8 cellular contexts compared by ENCODE assay signal in genomic region chr12:4562034-4562657, GRCh38. TPM values are rescaled to one million over a fixed set of nuclear protein-coding genes. Genes with fewer than 3 reads are reported as not detected.
DNase-seq lines count a peak whose midpoint lies in the region; ATAC-seq and TF ChIP-seq lines count a peak whose summit lies in the region.

Gene DYRK4, plus strand, starts transcription at chr12:4562208. Its CDS starts 38 bp downstream, at chr12:4562246.

- no peak within 1 kb of the TSS for H3K4me2 ChIP-seq in HCT116 (ENCODE audit: low read length)

- H3K4me3 ChIP-seq in AG04450 (ENCODE audit: low read depth, low read length) (peak within 1 kb of the TSS; percentile 56), HCT116 (replicated peaks in 1 of 2; ENCODE audit: low read depth in 1 of 2, low read length in 2 of 2) (no peak within 1 kb of the TSS), WI38 (ENCODE audit: low read depth, low read length) (peak within 1 kb of the TSS; percentile 42), fibroblast of the aortic adventitia (ENCODE audit: low read depth, low read length) (peak within 1 kb of the TSS; percentile 62), mucosa of stomach (ENCODE audit: low read length) (peak within 1 kb of the TSS; percentile 25), upper lobe of right lung (peak within 1 kb of the TSS; percentile 42)

- no peaks in the 10 kb centered on the region; the same call in 1 of the 2 replicates for H3K79me2 ChIP-seq in HCT116 (ENCODE audit: insufficient read depth, low read length)

- CTCF ChIA-PET in AG04450 (lab: Charles Lee) (interaction anchor here (0.6 to 1.8 kb wide), 6 partner anchors 20 to 255 kb away, joined by 3 to 5 read pairs (median 4); no protein-coding TSS in a partner anchor), HCT116 (lab: Charles Lee) (no interaction called here)

- ATAC-seq in HCT116 (peak; percentile 81), upper lobe of right lung (peak; percentile 96), HG03159 (IDR thresholded peaks at IDR 0.05; ENCODE audit: unreplicated experiment) (no peak), HG03571 (IDR thresholded peaks at IDR 0.05; ENCODE audit: unreplicated experiment) (no peak)

- H3K27ac ChIP-seq in AG04450 (ENCODE audit: low read depth, low read length) (no peak within 1 kb of the TSS), HCT116 (ENCODE audit: low read depth, low read length) (no peak within 1 kb of the TSS), upper lobe of right lung (no peak within 1 kb of the TSS)

- H3K4me1 ChIP-seq in HCT116 (ENCODE audit: control insufficient read depth in 1 of 2, insufficient read depth in 2 of 2, low read length in 2 of 2) (peaks cover 0 to 3% of the 10 kb centered on the region in 2 experiments; a peak in 1 of 4 replicates), mucosa of stomach (ENCODE audit: control insufficient read depth, insufficient read depth, low read length) (peaks cover 5% of the 10 kb centered on the region), upper lobe of right lung (peaks cover 5% of the 10 kb centered on the region)

- H3K36me3 ChIP-seq in HCT116 (ENCODE audit: control insufficient read depth in 1 of 2, insufficient read depth in 2 of 2, low read length in 2 of 2) (peaks cover 3 to 5% of the 10 kb centered on the region in 2 experiments; a peak in 3 of 4 replicates), mucosa of stomach (ENCODE audit: control insufficient read depth, insufficient read depth, low read length) (no peaks in the 10 kb centered on the region), upper lobe of right lung (no peaks in the 10 kb centered on the region)

- POLR2A ChIA-PET in AG04450 (lab: Yijun Ruan, JAX) (interaction anchor here (0.5 to 0.8 kb wide), 3 partner anchors 32 to 287 kb away, joined by 3 read pairs; no protein-coding TSS in a partner anchor), HCT116 (lab: Charles Lee) (no interaction called here)

- TF ChIP-seq POLR2A in HCT116 (IDR thresholded peaks at IDR 0.05; ENCODE audit: borderline replicate concordance, extremely low read depth, insufficient read depth, insufficient read length): no peak

- H3K9me3 ChIP-seq in AG04450 (ENCODE audit: control insufficient read depth, insufficient read depth, low read length) (no peaks in the 10 kb centered on the region), HCT116 (ENCODE audit: control insufficient read depth in 1 of 2, insufficient read depth in 1 of 2, low read depth in 1 of 2, low read length in 2 of 2) (no peaks in the 10 kb centered on the region), mucosa of stomach (ENCODE audit: control insufficient read depth, low read length) (no peaks in the 10 kb centered on the region), upper lobe of right lung (no peaks in the 10 kb centered on the region)

- H3K27me3 ChIP-seq in AG04450 (ENCODE audit: control insufficient read depth, insufficient read depth, low read length) (no peaks in the 10 kb centered on the region), HCT116 (ENCODE audit: insufficient read depth, low read length) (no peaks in the 10 kb centered on the region), mucosa of stomach (ENCODE audit: control insufficient read depth, insufficient read depth, low read length) (no peaks in the 10 kb centered on the region), upper lobe of right lung (no peaks in the 10 kb centered on the region)

- TF ChIP-seq CTCF in AG04450 (IDR thresholded peaks at IDR 0.05; ENCODE audit: low read depth, low read length): no peak
- TF ChIP-seq CTCF in HCT116 (IDR thresholded peaks at IDR 0.05 in 2 of 3, conservative IDR thresholded peaks at IDR 0.05 in 1 of 3; ENCODE audit: borderline replicate concordance in 1 of 3, insufficient read depth in 1 of 3, low read depth in 2 of 3, low read length in 2 of 3): no peak
- TF ChIP-seq CTCF in WI38 (IDR thresholded peaks at IDR 0.05; ENCODE audit: low read depth, low read length): no peak
- TF ChIP-seq CTCF in fibroblast of the aortic adventitia (IDR thresholded peaks at IDR 0.05; ENCODE audit: insufficient read depth, low read length): no peak
- TF ChIP-seq CTCF in upper lobe of right lung (IDR thresholded peaks at IDR 0.05): no peak

- no peak for TF ChIP-seq RAD21 in HCT116 (IDR thresholded peaks at IDR 0.05; ENCODE audit: low read depth)

- no peaks in the 10 kb centered on the region for H3K9me2 ChIP-seq in HCT116 (ENCODE audit: insufficient read depth)

- RAD21 ChIA-PET in HCT116 (lab: Charles Lee; ENCODE audit: low non-redundant PET in 1 of 2, low total read pairs in 2 of 2, uncharacterized antibody in 2 of 2, unreplicated experiment in 2 of 2): no interaction called here

- no TSS peak for BruUV-seq in HCT116 (replicated peaks; lab: Mats Ljungman, UMichigan)

- no peaks in the 10 kb centered on the region for H4K20me1 ChIP-seq in HCT116 (ENCODE audit: insufficient read depth)

- intact Hi-C loops in HCT116 (cut with micrococcal nuclease): no loop called here
- intact Hi-C loops in upper lobe of right lung (cut with DNase I): no loop called here

- H3K9ac ChIP-seq in HCT116 (ENCODE audit: low read length) (no peak within 1 kb of the TSS), mucosa of stomach (ENCODE audit: low read length) (no peak within 1 kb of the TSS)

- peak; percentile 43 for DNase-seq in AG04450 (ENCODE audit: low read depth, low spot score)
- DNase-seq in HCT116 (ENCODE audit: low read depth, low spot score): no peak
- peak; percentile 64 for DNase-seq in fibroblast of the aortic adventitia (ENCODE audit: low read depth)
- peak; percentile 89 for DNase-seq in upper lobe of right lung

- no peak within 1 kb of the TSS for H2AFZ ChIP-seq in HCT116 (ENCODE audit: low read depth, low read length, poor library complexity, severe bottlenecking)

TF ChIP-seq in HCT116, 20 proteins besides CTCF, POLR2A, EP300 and RAD21:
- TF ChIP-seq YY1 (IDR thresholded peaks at IDR 0.05; ENCODE audit: extremely low read depth, insufficient replicate concordance, low read depth, low read length) (no peak), EGR1 (IDR thresholded peaks at IDR 0.05; ENCODE audit: low read depth) (no peak), EZH2phosphoT487 (IDR thresholded peaks at IDR 0.05; ENCODE audit: borderline replicate concordance) (no peak), POLR2AphosphoS5 (IDR thresholded peaks at IDR 0.05; ENCODE audit: low read depth, low read length) (no peak), CEBPB (IDR thresholded peaks at IDR 0.05; ENCODE audit: low read depth) (no peak), ZFX (IDR thresholded peaks at IDR 0.05) (no peak), TCF7L2 (IDR thresholded peaks at IDR 0.05; ENCODE audit: borderline replicate concordance, extremely low read depth, insufficient read depth, insufficient read length) (no peak), CBX3 (IDR thresholded peaks at IDR 0.05; ENCODE audit: low read depth) (no peak), ZNF274 (IDR thresholded peaks at IDR 0.05; ENCODE audit: low read depth, low read length) (no peak), ATF3 (IDR thresholded peaks at IDR 0.05) (no peak)
- TF ChIP-seq, protein P1, sequence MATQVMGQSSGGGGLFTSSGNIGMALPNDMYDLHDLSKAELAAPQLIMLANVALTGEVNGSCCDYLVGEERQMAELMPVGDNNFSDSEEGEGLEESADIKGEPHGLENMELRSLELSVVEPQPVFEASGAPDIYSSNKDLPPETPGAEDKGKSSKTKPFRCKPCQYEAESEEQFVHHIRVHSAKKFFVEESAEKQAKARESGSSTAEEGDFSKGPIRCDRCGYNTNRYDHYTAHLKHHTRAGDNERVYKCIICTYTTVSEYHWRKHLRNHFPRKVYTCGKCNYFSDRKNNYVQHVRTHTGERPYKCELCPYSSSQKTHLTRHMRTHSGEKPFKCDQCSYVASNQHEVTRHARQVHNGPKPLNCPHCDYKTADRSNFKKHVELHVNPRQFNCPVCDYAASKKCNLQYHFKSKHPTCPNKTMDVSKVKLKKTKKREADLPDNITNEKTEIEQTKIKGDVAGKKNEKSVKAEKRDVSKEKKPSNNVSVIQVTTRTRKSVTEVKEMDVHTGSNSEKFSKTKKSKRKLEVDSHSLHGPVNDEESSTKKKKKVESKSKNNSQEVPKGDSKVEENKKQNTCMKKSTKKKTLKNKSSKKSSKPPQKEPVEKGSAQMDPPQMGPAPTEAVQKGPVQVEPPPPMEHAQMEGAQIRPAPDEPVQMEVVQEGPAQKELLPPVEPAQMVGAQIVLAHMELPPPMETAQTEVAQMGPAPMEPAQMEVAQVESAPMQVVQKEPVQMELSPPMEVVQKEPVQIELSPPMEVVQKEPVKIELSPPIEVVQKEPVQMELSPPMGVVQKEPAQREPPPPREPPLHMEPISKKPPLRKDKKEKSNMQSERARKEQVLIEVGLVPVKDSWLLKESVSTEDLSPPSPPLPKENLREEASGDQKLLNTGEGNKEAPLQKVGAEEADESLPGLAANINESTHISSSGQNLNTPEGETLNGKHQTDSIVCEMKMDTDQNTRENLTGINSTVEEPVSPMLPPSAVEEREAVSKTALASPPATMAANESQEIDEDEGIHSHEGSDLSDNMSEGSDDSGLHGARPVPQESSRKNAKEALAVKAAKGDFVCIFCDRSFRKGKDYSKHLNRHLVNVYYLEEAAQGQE (IDR thresholded peaks at IDR 0.05; ENCODE audit: low read depth): no peak

RNA-seq across cellular contexts. Expression of gene DYRK4, which starts in this region (rescaled TPM):
- polyA plus RNA-seq in AG04450 (2011; rRNA removed): 71.9 and 79.2 TPM in 2 replicates
- 38.5 and 41.2 TPM in 2 replicates for polyA minus RNA-seq in AG04450 (2011; rRNA and poly(A)+ RNA removed)
- total RNA-seq in HCT116 (2021; ENCODE audit: unreplicated experiment) (27.1 TPM), fibroblast of the aortic adventitia (ENCODE audit: low replicate concordance) (12.8 and 34.2 TPM in 2 replicates), upper lobe of right lung (30.1 TPM)
- 39.2 and 43.5 TPM in 2 replicates for polyA plus RNA-seq in HCT116 (2012)

Comparison
In these comparisons a context has a peak if more than half of its experiments do, and no peak if none do; other contexts are left out.
1. H3K4me3 ChIP-seq: peak in AG04450 (single experiment), WI38 (single experiment), fibroblast of the aortic adventitia (single experiment), mucosa of stomach (single experiment) and upper lobe of right lung (single experiment); none in HCT116 (0 of 2).
2. ATAC-seq: peak in HCT116 (single experiment) and upper lobe of right lung (single experiment); none in HG03159 (single experiment) and HG03571 (single experiment).